Comparison of ENCODE assay signal across 2 cellular contexts in the genomic region with DNA sequence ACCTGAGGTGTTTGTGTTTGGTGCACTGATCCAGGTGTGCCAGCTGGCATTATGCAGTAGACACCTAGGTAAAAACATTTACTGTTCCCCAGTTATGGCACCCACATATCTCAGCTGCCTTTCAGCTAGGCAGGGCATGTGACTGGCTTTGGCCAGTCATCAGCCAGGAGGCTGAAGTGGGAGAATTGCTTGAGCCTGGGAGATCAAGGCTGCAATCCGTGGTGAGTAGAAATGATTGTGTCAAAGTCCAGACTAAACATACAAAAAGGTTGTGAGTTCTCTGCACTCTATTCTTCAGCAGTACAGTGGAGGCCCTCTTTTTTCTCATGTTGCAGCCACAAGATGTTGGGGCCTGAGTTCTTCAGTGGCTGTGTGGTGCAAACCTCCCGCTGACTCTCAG.
TF ChIP-seq lines count a peak whose summit lies in the region.

No MANE protein-coding gene starts in this region.

TF ChIP-seq in WTC11, 78 proteins besides CTCF, POLR2A, EP300 and RAD21:
- 0 out of 2 replicates have a peak, but pooled peaks have one; percentile 18 for TF ChIP-seq GABPB1 (CRISPR knock-in tag; IDR thresholded peaks at IDR 0.05)
- TF ChIP-seq, protein P1, sequence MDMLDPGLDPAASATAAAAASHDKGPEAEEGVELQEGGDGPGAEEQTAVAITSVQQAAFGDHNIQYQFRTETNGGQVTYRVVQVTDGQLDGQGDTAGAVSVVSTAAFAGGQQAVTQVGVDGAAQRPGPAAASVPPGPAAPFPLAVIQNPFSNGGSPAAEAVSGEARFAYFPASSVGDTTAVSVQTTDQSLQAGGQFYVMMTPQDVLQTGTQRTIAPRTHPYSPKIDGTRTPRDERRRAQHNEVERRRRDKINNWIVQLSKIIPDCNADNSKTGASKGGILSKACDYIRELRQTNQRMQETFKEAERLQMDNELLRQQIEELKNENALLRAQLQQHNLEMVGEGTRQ (CRISPR knock-in tag; IDR thresholded peaks at IDR 0.05) = 0 out of 2 replicates have a peak, but pooled peaks have one; percentile 20
- no peak for TF ChIP-seq TP53 (CRISPR knock-in tag; IDR thresholded peaks at IDR 0.05)

TF ChIP-seq in HepG2, 621 proteins besides CTCF, POLR2A, EP300 and RAD21 (continues in another document):
- TF ChIP-seq CEBPG (CRISPR knock-in tag; IDR thresholded peaks at IDR 0.05) (peak; percentile 5; the same call in 1 of the 2 replicates), MIER2 (CRISPR knock-in tag; IDR thresholded peaks at IDR 0.05) (peak; percentile 89), TAF15 (IDR thresholded peaks at IDR 0.05; ENCODE audit: low read depth, low read length, poor library complexity, severe bottlenecking) (no peak), SIX4 (CRISPR knock-in tag; IDR thresholded peaks at IDR 0.05) (no peak), ZNF644 (CRISPR knock-in tag; IDR thresholded peaks at IDR 0.05; ENCODE audit: low read depth) (peak; percentile 61; the same call in 1 of the 2 replicates), TMF1 (CRISPR knock-in tag; IDR thresholded peaks at IDR 0.05; ENCODE audit: low read depth) (no peak), RBFOX2 (IDR thresholded peaks at IDR 0.05; ENCODE audit: low read depth, low read length) (no peak), ZNF790 (CRISPR knock-in tag; IDR thresholded peaks at IDR 0.05; ENCODE audit: borderline replicate concordance) (no peak), CENPT (CRISPR knock-in tag; IDR thresholded peaks at IDR 0.05; ENCODE audit: low read depth) (no peak), SAP130 (CRISPR knock-in tag; IDR thresholded peaks at IDR 0.05; ENCODE audit: low read depth) (peak; percentile 23; the same call in 1 of the 2 replicates), JUNB (CRISPR knock-in tag; IDR thresholded peaks at IDR 0.05; ENCODE audit: borderline replicate concordance) (no peak), ZNF441 (CRISPR knock-in tag; IDR thresholded peaks at IDR 0.05; ENCODE audit: borderline replicate concordance) (peak; percentile 64), KMT2B (CRISPR knock-in tag; IDR thresholded peaks at IDR 0.05) (no peak), ISL2 (CRISPR knock-in tag; IDR thresholded peaks at IDR 0.05) (no peak), PAWR (CRISPR knock-in tag; IDR thresholded peaks at IDR 0.05; ENCODE audit: borderline replicate concordance) (no peak), RXRA (CRISPR knock-in tag; IDR thresholded peaks at IDR 0.05) (no peak), ZNF143 (CRISPR knock-in tag; IDR thresholded peaks at IDR 0.05) (no peak), NFYB (CRISPR knock-in tag; IDR thresholded peaks at IDR 0.05) (peak; percentile 30; the same call in 1 of the 2 replicates), SNRNP70 (IDR thresholded peaks at IDR 0.05; ENCODE audit: low read depth, low read length) (no peak), NFE2L2 (IDR thresholded peaks at IDR 0.05; ENCODE audit: low read length) (no peak), GPN1 (CRISPR knock-in tag; IDR thresholded peaks at IDR 0.05; ENCODE audit: borderline replicate concordance) (no peak), HOXA9 (CRISPR knock-in tag; IDR thresholded peaks at IDR 0.05; ENCODE audit: borderline replicate concordance) (no peak), NFYC (CRISPR knock-in tag; IDR thresholded peaks at IDR 0.05) (peak; percentile 75), REPIN1 (CRISPR knock-in tag; IDR thresholded peaks at IDR 0.05; ENCODE audit: borderline replicate concordance, low read depth) (peak; percentile 45; the same call in 1 of the 2 replicates), TCF7L2 (IDR thresholded peaks at IDR 0.05; ENCODE audit: low read depth, low read length) (no peak), GFI1 (CRISPR knock-in tag; IDR thresholded peaks at IDR 0.05; ENCODE audit: borderline replicate concordance) (peak; percentile 62), NFIC (IDR thresholded peaks at IDR 0.05; ENCODE audit: low read length) (no peak)
- TF ChIP-seq, protein P2, sequence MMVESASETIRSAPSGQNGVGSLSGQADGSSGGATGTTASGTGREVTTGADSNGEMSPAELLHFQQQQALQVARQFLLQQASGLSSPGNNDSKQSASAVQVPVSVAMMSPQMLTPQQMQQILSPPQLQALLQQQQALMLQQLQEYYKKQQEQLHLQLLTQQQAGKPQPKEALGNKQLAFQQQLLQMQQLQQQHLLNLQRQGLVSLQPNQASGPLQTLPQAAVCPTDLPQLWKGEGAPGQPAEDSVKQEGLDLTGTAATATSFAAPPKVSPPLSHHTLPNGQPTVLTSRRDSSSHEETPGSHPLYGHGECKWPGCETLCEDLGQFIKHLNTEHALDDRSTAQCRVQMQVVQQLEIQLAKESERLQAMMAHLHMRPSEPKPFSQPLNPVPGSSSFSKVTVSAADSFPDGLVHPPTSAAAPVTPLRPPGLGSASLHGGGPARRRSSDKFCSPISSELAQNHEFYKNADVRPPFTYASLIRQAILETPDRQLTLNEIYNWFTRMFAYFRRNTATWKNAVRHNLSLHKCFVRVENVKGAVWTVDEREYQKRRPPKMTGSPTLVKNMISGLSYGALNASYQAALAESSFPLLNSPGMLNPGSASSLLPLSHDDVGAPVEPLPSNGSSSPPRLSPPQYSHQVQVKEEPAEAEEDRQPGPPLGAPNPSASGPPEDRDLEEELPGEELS (CRISPR knock-in tag; IDR thresholded peaks at IDR 0.05) = no peak
- TF ChIP-seq, protein P3, sequence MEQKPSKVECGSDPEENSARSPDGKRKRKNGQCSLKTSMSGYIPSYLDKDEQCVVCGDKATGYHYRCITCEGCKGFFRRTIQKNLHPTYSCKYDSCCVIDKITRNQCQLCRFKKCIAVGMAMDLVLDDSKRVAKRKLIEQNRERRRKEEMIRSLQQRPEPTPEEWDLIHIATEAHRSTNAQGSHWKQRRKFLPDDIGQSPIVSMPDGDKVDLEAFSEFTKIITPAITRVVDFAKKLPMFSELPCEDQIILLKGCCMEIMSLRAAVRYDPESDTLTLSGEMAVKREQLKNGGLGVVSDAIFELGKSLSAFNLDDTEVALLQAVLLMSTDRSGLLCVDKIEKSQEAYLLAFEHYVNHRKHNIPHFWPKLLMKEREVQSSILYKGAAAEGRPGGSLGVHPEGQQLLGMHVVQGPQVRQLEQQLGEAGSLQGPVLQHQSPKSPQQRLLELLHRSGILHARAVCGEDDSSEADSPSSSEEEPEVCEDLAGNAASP (CRISPR knock-in tag; IDR thresholded peaks at IDR 0.05; ENCODE audit: borderline replicate concordance) = 0 out of 2 replicates have a peak, but pooled peaks have one; percentile 15
- TF ChIP-seq, protein P4, sequence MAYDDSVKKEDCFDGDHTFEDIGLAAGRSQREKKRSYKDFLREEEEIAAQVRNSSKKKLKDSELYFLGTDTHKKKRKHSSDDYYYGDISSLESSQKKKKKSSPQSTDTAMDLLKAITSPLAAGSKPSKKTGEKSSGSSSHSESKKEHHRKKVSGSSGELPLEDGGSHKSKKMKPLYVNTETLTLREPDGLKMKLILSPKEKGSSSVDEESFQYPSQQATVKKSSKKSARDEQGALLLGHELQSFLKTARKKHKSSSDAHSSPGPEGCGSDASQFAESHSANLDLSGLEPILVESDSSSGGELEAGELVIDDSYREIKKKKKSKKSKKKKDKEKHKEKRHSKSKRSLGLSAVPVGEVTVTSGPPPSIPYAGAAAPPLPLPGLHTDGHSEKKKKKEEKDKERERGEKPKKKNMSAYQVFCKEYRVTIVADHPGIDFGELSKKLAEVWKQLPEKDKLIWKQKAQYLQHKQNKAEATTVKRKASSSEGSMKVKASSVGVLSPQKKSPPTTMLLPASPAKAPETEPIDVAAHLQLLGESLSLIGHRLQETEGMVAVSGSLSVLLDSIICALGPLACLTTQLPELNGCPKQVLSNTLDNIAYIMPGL (CRISPR knock-in tag; IDR thresholded peaks at IDR 0.05; ENCODE audit: borderline replicate concordance in 1 of 2, low read depth in 1 of 2) = no peak
- TF ChIP-seq, protein P5, sequence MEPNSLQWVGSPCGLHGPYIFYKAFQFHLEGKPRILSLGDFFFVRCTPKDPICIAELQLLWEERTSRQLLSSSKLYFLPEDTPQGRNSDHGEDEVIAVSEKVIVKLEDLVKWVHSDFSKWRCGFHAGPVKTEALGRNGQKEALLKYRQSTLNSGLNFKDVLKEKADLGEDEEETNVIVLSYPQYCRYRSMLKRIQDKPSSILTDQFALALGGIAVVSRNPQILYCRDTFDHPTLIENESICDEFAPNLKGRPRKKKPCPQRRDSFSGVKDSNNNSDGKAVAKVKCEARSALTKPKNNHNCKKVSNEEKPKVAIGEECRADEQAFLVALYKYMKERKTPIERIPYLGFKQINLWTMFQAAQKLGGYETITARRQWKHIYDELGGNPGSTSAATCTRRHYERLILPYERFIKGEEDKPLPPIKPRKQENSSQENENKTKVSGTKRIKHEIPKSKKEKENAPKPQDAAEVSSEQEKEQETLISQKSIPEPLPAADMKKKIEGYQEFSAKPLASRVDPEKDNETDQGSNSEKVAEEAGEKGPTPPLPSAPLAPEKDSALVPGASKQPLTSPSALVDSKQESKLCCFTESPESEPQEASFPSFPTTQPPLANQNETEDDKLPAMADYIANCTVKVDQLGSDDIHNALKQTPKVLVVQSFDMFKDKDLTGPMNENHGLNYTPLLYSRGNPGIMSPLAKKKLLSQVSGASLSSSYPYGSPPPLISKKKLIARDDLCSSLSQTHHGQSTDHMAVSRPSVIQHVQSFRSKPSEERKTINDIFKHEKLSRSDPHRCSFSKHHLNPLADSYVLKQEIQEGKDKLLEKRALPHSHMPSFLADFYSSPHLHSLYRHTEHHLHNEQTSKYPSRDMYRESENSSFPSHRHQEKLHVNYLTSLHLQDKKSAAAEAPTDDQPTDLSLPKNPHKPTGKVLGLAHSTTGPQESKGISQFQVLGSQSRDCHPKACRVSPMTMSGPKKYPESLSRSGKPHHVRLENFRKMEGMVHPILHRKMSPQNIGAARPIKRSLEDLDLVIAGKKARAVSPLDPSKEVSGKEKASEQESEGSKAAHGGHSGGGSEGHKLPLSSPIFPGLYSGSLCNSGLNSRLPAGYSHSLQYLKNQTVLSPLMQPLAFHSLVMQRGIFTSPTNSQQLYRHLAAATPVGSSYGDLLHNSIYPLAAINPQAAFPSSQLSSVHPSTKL (CRISPR knock-in tag; IDR thresholded peaks at IDR 0.05) = peak; percentile 37; the same call in 1 of the 2 replicates
- TF ChIP-seq, protein P6, sequence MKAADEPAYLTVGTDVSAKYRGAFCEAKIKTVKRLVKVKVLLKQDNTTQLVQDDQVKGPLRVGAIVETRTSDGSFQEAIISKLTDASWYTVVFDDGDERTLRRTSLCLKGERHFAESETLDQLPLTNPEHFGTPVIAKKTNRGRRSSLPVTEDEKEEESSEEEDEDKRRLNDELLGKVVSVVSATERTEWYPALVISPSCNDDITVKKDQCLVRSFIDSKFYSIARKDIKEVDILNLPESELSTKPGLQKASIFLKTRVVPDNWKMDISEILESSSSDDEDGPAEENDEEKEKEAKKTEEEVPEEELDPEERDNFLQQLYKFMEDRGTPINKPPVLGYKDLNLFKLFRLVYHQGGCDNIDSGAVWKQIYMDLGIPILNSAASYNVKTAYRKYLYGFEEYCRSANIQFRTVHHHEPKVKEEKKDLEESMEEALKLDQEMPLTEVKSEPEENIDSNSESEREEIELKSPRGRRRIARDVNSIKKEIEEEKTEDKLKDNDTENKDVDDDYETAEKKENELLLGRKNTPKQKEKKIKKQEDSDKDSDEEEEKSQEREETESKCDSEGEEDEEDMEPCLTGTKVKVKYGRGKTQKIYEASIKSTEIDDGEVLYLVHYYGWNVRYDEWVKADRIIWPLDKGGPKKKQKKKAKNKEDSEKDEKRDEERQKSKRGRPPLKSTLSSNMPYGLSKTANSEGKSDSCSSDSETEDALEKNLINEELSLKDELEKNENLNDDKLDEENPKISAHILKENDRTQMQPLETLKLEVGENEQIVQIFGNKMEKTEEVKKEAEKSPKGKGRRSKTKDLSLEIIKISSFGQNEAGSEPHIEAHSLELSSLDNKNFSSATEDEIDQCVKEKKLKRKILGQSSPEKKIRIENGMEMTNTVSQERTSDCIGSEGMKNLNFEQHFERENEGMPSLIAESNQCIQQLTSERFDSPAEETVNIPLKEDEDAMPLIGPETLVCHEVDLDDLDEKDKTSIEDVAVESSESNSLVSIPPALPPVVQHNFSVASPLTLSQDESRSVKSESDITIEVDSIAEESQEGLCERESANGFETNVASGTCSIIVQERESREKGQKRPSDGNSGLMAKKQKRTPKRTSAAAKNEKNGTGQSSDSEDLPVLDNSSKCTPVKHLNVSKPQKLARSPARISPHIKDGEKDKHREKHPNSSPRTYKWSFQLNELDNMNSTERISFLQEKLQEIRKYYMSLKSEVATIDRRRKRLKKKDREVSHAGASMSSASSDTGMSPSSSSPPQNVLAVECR (CRISPR knock-in tag; IDR thresholded peaks at IDR 0.05; ENCODE audit: borderline replicate concordance) = no peak
- TF ChIP-seq, protein P7, sequence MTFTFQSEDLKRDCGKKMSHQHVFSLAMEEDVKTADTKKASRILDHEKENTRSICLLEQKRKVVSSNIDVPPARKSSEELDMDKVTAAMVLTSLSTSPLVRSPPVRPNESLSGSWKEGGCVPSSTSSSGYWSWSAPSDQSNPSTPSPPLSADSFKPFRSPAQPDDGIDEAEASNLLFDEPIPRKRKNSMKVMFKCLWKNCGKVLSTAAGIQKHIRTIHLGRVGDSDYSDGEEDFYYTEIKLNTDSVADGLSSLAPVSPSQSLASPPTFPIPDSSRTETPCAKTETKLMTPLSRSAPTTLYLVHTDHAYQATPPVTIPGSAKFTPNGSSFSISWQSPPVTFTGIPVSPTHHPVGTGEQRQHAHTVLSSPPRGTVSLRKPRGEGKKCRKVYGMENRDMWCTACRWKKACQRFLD (CRISPR knock-in tag; IDR thresholded peaks at IDR 0.05; ENCODE audit: borderline replicate concordance) = no peak
- TF ChIP-seq, protein P8, sequence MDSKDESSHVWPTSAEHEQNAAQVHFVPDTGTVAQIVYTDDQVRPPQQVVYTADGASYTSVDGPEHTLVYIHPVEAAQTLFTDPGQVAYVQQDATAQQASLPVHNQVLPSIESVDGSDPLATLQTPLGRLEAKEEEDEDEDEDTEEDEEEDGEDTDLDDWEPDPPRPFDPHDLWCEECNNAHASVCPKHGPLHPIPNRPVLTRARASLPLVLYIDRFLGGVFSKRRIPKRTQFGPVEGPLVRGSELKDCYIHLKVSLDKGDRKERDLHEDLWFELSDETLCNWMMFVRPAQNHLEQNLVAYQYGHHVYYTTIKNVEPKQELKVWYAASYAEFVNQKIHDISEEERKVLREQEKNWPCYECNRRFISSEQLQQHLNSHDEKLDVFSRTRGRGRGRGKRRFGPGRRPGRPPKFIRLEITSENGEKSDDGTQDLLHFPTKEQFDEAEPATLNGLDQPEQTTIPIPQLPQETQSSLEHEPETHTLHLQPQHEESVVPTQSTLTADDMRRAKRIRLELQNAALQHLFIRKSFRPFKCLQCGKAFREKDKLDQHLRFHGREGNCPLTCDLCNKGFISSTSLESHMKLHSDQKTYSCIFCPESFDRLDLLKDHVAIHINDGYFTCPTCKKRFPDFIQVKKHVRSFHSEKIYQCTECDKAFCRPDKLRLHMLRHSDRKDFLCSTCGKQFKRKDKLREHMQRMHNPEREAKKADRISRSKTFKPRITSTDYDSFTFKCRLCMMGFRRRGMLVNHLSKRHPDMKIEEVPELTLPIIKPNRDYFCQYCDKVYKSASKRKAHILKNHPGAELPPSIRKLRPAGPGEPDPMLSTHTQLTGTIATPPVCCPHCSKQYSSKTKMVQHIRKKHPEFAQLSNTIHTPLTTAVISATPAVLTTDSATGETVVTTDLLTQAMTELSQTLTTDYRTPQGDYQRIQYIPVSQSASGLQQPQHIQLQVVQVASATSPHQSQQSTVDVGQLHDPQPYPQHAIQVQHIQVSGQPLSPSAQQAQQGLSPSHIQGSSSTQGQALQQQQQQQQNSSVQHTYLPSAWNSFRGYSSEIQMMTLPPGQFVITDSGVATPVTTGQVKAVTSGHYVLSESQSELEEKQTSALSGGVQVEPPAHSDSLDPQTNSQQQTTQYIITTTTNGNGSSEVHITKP (CRISPR knock-in tag; IDR thresholded peaks at IDR 0.05; ENCODE audit: low read depth) = no peak
